ENCODE assay signal across 1 cellular context in the genomic region with DNA sequence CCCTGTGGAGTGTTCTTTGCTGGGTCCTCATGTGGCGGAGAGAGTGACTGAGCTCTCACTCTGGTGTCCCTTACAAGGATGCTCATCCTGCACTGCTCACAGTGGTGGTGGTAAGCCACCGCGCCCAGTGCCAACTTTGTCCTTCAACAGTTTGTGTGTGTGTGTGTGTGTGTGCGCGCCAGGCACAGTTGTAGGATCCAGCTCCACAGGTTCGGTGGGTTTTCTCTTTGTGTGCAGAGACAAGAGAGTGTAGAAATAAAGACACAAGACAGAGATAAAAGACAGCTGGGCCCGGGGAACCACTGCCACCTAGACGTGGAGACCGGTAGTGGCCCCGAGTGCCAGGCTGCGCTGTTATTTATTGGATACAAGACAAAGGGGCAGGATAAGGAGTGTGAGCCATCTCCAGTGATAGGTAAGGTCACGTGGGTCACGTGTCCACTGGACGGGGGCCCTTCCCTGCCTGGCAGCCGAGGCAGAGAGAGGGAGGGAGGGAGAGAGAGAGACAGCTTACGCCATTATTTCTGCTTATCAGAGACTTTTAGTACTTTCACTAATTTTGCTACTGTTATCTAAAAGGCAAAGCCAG.
A peak's percentile ranks its signal among the peaks of the same experiment; 100 is the strongest.
TF ChIP-seq lines count a peak whose summit lies in the region.
"Not testable (repeated sequence)": the region's sequence is repeated elsewhere in the genome, so short reads cannot be mapped to it uniquely, and the experiment has no call there.

No MANE protein-coding gene starts in this region.

TF ChIP-seq in HepG2, 621 proteins besides CTCF, POLR2A, EP300 and RAD21 (continued from another document):
- 0 out of 2 replicates have a peak, but pooled peaks have one; percentile 45 for TF ChIP-seq ZNF580 (CRISPR knock-in tag; IDR thresholded peaks at IDR 0.05; ENCODE audit: borderline replicate concordance, low read depth)
- 0 out of 2 replicates have a peak, but pooled peaks have one; percentile 40 for TF ChIP-seq ZNF350 (CRISPR knock-in tag; IDR thresholded peaks at IDR 0.05; ENCODE audit: borderline replicate concordance, low read depth)
- TF ChIP-seq BHLHE40 (IDR thresholded peaks at IDR 0.05; ENCODE audit: low read length), result peak; percentile 70
- TF ChIP-seq, protein P1, sequence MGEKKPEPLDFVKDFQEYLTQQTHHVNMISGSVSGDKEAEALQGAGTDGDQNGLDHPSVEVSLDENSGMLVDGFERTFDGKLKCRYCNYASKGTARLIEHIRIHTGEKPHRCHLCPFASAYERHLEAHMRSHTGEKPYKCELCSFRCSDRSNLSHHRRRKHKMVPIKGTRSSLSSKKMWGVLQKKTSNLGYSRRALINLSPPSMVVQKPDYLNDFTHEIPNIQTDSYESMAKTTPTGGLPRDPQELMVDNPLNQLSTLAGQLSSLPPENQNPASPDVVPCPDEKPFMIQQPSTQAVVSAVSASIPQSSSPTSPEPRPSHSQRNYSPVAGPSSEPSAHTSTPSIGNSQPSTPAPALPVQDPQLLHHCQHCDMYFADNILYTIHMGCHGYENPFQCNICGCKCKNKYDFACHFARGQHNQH (CRISPR knock-in tag; IDR thresholded peaks at IDR 0.05), result 0 out of 2 replicates have a peak, but pooled peaks have one; percentile 43
- TF ChIP-seq PHF8 (CRISPR knock-in tag; IDR thresholded peaks at IDR 0.05), result peak; percentile 38; the same call in 1 of the 2 replicates
- 0 out of 2 replicates have a peak, but pooled peaks have one; percentile 28 for TF ChIP-seq ZNF318 (CRISPR knock-in tag; IDR thresholded peaks at IDR 0.05)
- TF ChIP-seq PHF21A (CRISPR knock-in tag; IDR thresholded peaks at IDR 0.05), result 0 out of 2 replicates have a peak, but pooled peaks have one; percentile 30
- TF ChIP-seq, protein P2, sequence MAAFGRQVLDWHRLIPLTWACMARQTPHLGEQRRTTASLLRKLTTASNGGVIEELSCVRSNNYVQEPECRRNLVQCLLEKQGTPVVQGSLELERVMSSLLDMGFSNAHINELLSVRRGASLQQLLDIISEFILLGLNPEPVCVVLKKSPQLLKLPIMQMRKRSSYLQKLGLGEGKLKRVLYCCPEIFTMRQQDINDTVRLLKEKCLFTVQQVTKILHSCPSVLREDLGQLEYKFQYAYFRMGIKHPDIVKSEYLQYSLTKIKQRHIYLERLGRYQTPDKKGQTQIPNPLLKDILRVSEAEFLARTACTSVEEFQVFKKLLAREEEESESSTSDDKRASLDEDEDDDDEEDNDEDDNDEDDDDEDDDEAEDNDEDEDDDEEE (CRISPR knock-in tag; IDR thresholded peaks at IDR 0.05), result peak; percentile 21; the same call in 1 of the 2 replicates
- peak; percentile 66; the same call in 1 of the 2 replicates for TF ChIP-seq SOX5 (CRISPR knock-in tag; IDR thresholded peaks at IDR 0.05; ENCODE audit: borderline replicate concordance)
- 0 out of 2 replicates have a peak, but pooled peaks have one; percentile 17 for TF ChIP-seq ZNF614 (CRISPR knock-in tag; IDR thresholded peaks at IDR 0.05; ENCODE audit: borderline replicate concordance)
- TF ChIP-seq HDAC2 (CRISPR knock-in tag; IDR thresholded peaks at IDR 0.05), result peak; percentile 33
- TF ChIP-seq, protein P3, sequence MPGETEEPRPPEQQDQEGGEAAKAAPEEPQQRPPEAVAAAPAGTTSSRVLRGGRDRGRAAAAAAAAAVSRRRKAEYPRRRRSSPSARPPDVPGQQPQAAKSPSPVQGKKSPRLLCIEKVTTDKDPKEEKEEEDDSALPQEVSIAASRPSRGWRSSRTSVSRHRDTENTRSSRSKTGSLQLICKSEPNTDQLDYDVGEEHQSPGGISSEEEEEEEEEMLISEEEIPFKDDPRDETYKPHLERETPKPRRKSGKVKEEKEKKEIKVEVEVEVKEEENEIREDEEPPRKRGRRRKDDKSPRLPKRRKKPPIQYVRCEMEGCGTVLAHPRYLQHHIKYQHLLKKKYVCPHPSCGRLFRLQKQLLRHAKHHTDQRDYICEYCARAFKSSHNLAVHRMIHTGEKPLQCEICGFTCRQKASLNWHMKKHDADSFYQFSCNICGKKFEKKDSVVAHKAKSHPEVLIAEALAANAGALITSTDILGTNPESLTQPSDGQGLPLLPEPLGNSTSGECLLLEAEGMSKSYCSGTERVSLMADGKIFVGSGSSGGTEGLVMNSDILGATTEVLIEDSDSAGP (CRISPR knock-in tag; IDR thresholded peaks at IDR 0.05; ENCODE audit: borderline replicate concordance), result peak; percentile 53; the same call in 1 of the 2 replicates
- peak; percentile 92 for TF ChIP-seq RAD51 (IDR thresholded peaks at IDR 0.05; ENCODE audit: borderline replicate concordance)
- 0 out of 2 replicates have a peak, but pooled peaks have one; percentile 13 for TF ChIP-seq MEF2D (CRISPR knock-in tag; IDR thresholded peaks at IDR 0.05)
- TF ChIP-seq, protein P4, sequence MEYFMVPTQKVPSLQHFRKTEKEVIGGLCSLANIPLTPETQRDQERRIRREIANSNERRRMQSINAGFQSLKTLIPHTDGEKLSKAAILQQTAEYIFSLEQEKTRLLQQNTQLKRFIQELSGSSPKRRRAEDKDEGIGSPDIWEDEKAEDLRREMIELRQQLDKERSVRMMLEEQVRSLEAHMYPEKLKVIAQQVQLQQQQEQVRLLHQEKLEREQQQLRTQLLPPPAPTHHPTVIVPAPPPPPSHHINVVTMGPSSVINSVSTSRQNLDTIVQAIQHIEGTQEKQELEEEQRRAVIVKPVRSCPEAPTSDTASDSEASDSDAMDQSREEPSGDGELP (IDR thresholded peaks at IDR 0.05; ENCODE audit: borderline replicate concordance, low read depth), result peak; percentile 70; the same call in 1 of the 2 replicates
- TF ChIP-seq MIER3 (CRISPR knock-in tag; IDR thresholded peaks at IDR 0.05; ENCODE audit: borderline replicate concordance), result 0 out of 2 replicates have a peak, but pooled peaks have one; percentile 18
- TF ChIP-seq, protein P5, sequence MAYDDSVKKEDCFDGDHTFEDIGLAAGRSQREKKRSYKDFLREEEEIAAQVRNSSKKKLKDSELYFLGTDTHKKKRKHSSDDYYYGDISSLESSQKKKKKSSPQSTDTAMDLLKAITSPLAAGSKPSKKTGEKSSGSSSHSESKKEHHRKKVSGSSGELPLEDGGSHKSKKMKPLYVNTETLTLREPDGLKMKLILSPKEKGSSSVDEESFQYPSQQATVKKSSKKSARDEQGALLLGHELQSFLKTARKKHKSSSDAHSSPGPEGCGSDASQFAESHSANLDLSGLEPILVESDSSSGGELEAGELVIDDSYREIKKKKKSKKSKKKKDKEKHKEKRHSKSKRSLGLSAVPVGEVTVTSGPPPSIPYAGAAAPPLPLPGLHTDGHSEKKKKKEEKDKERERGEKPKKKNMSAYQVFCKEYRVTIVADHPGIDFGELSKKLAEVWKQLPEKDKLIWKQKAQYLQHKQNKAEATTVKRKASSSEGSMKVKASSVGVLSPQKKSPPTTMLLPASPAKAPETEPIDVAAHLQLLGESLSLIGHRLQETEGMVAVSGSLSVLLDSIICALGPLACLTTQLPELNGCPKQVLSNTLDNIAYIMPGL (CRISPR knock-in tag; IDR thresholded peaks at IDR 0.05; ENCODE audit: borderline replicate concordance in 1 of 2, low read depth in 1 of 2), result peak; percentile 74 to 84; a peak in 3 of 4 replicates
- TF ChIP-seq MAZ (IDR thresholded peaks at IDR 0.05; ENCODE audit: borderline replicate concordance, low read depth, low read length), result not testable (repeated sequence)
- TF ChIP-seq MAZ (CRISPR knock-in tag; IDR thresholded peaks at IDR 0.05; ENCODE audit: low read depth), result peak; percentile 38; the same call in 1 of the 2 replicates
- TF ChIP-seq ZNF430 (CRISPR knock-in tag; IDR thresholded peaks at IDR 0.05), result 0 out of 2 replicates have a peak, but pooled peaks have one; percentile 39
- TF ChIP-seq KAT7 (CRISPR knock-in tag; IDR thresholded peaks at IDR 0.05; ENCODE audit: borderline replicate concordance), result 0 out of 2 replicates have a peak, but pooled peaks have one; percentile 18
TF ChIP-seq in HepG2: peak in this region for 51; not testable (repeated sequence) for 570.
